18 cellular contexts compared by ENCODE assay signal in genomic region chr5:152556779-152557178, GRCh38.
DNase-seq lines count a peak whose midpoint lies in the region; ATAC-seq and TF ChIP-seq lines count a peak whose summit lies in the region.
"Had no signal": no experiment of that assay in that cellular context is flagged by ENCODE, and none has a peak within 500 bp of the region (broad histone marks: within the 10 kb centered on the region; RNA-seq: fewer than 3 reads in every experiment).

No MANE protein-coding gene starts in this region.

- peaks cover 52% of the 10 kb centered on the region for H3K4me1 Mint-ChIP-seq in brain
- H3K4me1 Mint-ChIP-seq: naive B cell, T-cell had no signal

- H3K4me3 Mint-ChIP-seq in brain = peak overlapping the region in 3 of 5 experiments; percentile 7 to 69 (median 23)
- H3K4me3 Mint-ChIP-seq: activated naive CD4-positive, alpha-beta T cell treated with anti-CD3 and anti-CD28 coated beads for 36 hours; CD8-positive, alpha-beta T cell; naive B cell; T-cell had no signal

- no peaks in the 10 kb centered on the region for H3K36me3 Mint-ChIP-seq in brain
- H3K36me3 Mint-ChIP-seq: CD8-positive, alpha-beta T cell; naive B cell; T-cell had no signal

- peaks cover 0 to 4% (median 3%) of the 10 kb centered on the region in 5 experiments for H3K9me3 Mint-ChIP-seq in brain
- H3K9me3 Mint-ChIP-seq: activated naive CD4-positive, alpha-beta T cell treated with anti-CD3 and anti-CD28 coated beads for 36 hours; CD8-positive, alpha-beta T cell; naive B cell; T-cell had no signal

- ATAC-seq in GM21737 (IDR thresholded peaks at IDR 0.05; ENCODE audit: unreplicated experiment) (no peak), omental fat pad (ENCODE audit: low FRiP score) (no peak)
- ATAC-seq: CD8-positive, alpha-beta T cell; stimulated activated naive CD8-positive, alpha-beta T cell treated with anti-CD3 and anti-CD28 coated beads, Interleukin-15, Interleukin-2, amounts not matched to agents 100 U/mL and 50 U/mL, for 24 hours; T-cell had no signal

- H3K27ac Mint-ChIP-seq in brain = peak overlapping the region in 4 of 5 experiments; percentile 71 to 91 (median 86)
- H3K27ac Mint-ChIP-seq: activated naive CD4-positive, alpha-beta T cell treated with anti-CD3 and anti-CD28 coated beads for 36 hours; CD8-positive, alpha-beta T cell; naive B cell; T-cell had no signal

- DNase-seq in DMS 273 (lab: John Stamatoyannopoulos, UW; ENCODE audit: unreplicated experiment) = peak; percentile 26
- DNase-seq in DMS 273 treated with DMSO at 0.1 percent for 48 hours (lab: John Stamatoyannopoulos, UW) = no peak
- DNase-seq in NCI-H1092 treated with DMSO at 0.1 percent for 48 hours (lab: John Stamatoyannopoulos, UW) = peak; percentile 18
- peak; percentile 91 for DNase-seq in NCI-H2171 treated with DMSO at 0.1 percent for 48 hours (lab: John Stamatoyannopoulos, UW)
- DNase-seq in ecto neural progenitor cell (ENCODE audit: low spot score) = no peak
- DNase-seq in omental fat pad (ENCODE audit: low spot score) = no peak
- DNase-seq: activated CD4-positive, alpha-beta T cell treated with anti-CD3 and anti-CD28 coated beads, Interleukin-2, amount 50 U/mL, for 4 hours; activated naive CD4-positive, alpha-beta T cell treated with anti-CD3 and anti-CD28 coated beads for 36 hours; CD8-positive, alpha-beta T cell; DMS79 treated with DMSO at 0.1 percent for 48 hours; effector CD8-positive, alpha-beta T cell; naive B cell; NCI-H1048; stimulated activated naive CD8-positive, alpha-beta T cell treated with anti-CD3 and anti-CD28 coated beads, Interleukin-15, Interleukin-2, amounts not matched to agents 100 U/mL and 50 U/mL, for 24 hours; T-cell; uterus had no signal

- peaks cover 4% of the 10 kb centered on the region for H3K27me3 Mint-ChIP-seq in brain
- H3K27me3 Mint-ChIP-seq: naive B cell had no signal

- TF ChIP-seq CTCF in brain (conservative IDR thresholded peaks at IDR 0.05) = no peak
- TF ChIP-seq CTCF in omental fat pad (IDR thresholded peaks at IDR 0.05) = no peak

Comparison
In these comparisons a context has a peak if more than half of its experiments do, and no peak if none do; other contexts are left out.
1. DNase-seq: peak in DMS 273 (single experiment), NCI-H1092 treated with DMSO at 0.1 percent for 48 hours (single experiment) and NCI-H2171 treated with DMSO at 0.1 percent for 48 hours (single experiment); none in DMS 273 treated with DMSO at 0.1 percent for 48 hours (single experiment), ecto neural progenitor cell (single experiment) and omental fat pad (single experiment).